Comparison of ENCODE assay signal across 8 cellular contexts in the genomic region with DNA sequence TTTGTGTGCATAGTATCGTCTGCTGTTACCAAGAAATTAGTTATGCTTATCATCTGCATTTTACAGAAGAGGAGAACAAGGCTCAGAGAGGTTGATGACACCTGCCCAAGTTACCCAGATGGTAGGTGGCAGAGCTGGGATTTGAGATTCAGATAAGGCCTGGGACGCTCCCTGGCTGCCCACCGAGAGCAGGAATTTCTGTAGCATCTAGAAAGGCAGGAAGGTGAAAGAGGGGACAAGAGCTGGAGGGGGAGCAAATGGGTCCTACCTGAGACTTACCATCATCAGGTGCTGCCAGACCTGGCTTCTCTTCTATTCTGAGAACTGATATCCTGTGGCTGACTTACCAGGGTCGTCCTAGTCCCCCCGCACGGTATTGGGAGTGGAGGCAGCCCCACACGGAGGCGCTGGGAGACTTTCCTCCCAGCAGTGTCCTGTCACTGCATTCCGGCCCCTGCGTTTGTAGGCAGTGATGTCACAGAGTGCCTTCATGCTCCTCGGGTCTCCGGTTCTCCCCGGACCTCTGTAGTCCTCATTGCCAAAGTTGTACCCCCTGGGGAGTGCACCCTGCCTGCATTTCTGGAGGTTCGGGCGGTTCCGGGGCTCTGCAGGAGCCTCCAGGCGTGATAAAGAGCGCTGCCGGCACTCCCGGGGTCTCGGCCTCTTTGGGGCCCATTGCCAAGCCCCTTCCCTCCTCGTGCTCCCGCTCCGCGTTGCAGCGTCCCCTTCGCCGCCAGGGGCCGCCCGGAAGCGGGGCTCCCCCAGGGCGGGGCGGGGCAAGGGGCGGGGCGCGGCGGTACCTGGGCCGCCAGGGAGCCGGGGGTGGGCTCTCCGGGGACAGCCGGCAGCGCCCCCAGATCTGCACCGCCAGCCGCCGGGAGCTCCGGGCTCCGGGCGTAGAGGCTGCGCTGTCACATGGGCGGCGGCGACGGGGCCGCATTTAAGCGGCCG. TPM values are rescaled to one million over a fixed set of nuclear protein-coding genes. Genes with fewer than 3 reads are reported as not detected.
DNase-seq lines count a peak whose midpoint lies in the region; ATAC-seq and TF ChIP-seq lines count a peak whose summit lies in the region.

CABP1 (plus strand) TSS at position 856 of the 951 bp plus-strand sequence; CDS start at position 916, 60 bp downstream.

- no peaks in the 10 kb centered on the region; the same call in 1 of the 2 replicates for H3K27me3 ChIP-seq in Caco-2 (replicated peaks; ENCODE audit: control insufficient read depth, insufficient read depth, low read length)

- peaks cover 7% of the 10 kb centered on the region for H3K4me1 Mint-ChIP-seq in Caco-2 (ENCODE audit: low read depth, unreplicated experiment)
- H3K4me1 Mint-ChIP-seq in activated CD4-positive, alpha-beta T cell treated with anti-CD3 and anti-CD28 coated beads for 36 hours: peaks cover 6% of the 10 kb centered on the region
- H3K4me1 Mint-ChIP-seq in naive B cell: peaks cover 6 to 17% (median 7%) of the 10 kb centered on the region in 3 donors

- peak; percentile 69 for ATAC-seq in GM21447 (IDR thresholded peaks at IDR 0.05; ENCODE audit: unreplicated experiment)
- ATAC-seq in activated CD4-positive, alpha-beta T cell treated with anti-CD3 and anti-CD28 coated beads for 36 hours: peak; percentile 86
- peak; percentile 79 to 85 for ATAC-seq in naive B cell (ENCODE audit: low read depth in 2 of 2)

- no peaks in the 10 kb centered on the region for H3K9me3 ChIP-seq in Caco-2

- intact Hi-C loops in Caco-2 (cut with micrococcal nuclease; ENCODE audit: unreplicated experiment): no loop called here
- intact Hi-C loops in activated CD4-positive, alpha-beta T cell treated with anti-CD3 and anti-CD28 coated beads for 36 hours (cut with DNase I, micrococcal nuclease): loop anchor here (2.0 to 10.0 kb wide), 4 partner anchors 47 to 475 kb away; partner anchors contain the start of gene MLEC (in 1 of the 2)

- peak within 1 kb of the TSS; percentile 71 for H3K4me3 Mint-ChIP-seq in Caco-2 (ENCODE audit: unreplicated experiment)
- peak within 1 kb of the TSS; percentile 63 for H3K4me3 Mint-ChIP-seq in activated CD4-positive, alpha-beta T cell treated with anti-CD3 and anti-CD28 coated beads for 36 hours
- H3K4me3 Mint-ChIP-seq in naive B cell: peak within 1 kb of the TSS; percentile 66 to 89 (median 80)

- H3K4me3 ChIP-seq in Caco-2 (ENCODE audit: low read depth, low read length) (peak within 1 kb of the TSS; percentile 57), coronary artery (peak within 1 kb of the TSS; percentile 68)

- POLR2A ChIA-PET in Caco-2 (lab: Charles Lee): no interaction called here
- POLR2A ChIA-PET in activated CD4-positive, alpha-beta T cell treated with anti-CD3 and anti-CD28 coated beads for 36 hours (lab: Charles Lee): interaction anchor here (0.5 to 0.7 kb wide), 2 partner anchors 8 to 48 kb away, joined by 3 read pairs; no protein-coding TSS in a partner anchor

- TF ChIP-seq CTCF in Caco-2 (IDR thresholded peaks at IDR 0.05; ENCODE audit: insufficient read depth in 1 of 2, low read depth in 1 of 2, low read length in 1 of 2, severe bottlenecking in 1 of 2, unreplicated experiment in 1 of 2) (peak; percentile 55 to 57), coronary artery (IDR thresholded peaks at IDR 0.05) (no peak)

- DNase-seq in Caco-2 (peak; percentile 65 to 85), LoVo (ENCODE audit: low spot score) (peak; percentile 75), coronary artery (ENCODE audit: low spot score) (no peak), naive B cell (peak; percentile 61), SIG-M5 treated with dmso at 0.1 percent for 504 hours (lab: John Stamatoyannopoulos, UW; ENCODE audit: unreplicated experiment) (no peak)
- peak; percentile 79 for DNase-seq in activated CD4-positive, alpha-beta T cell treated with anti-CD3 and anti-CD28 coated beads for 36 hours
- DNase-seq in stimulated activated naive CD4-positive, alpha-beta T cell treated with Interleukin-2 at 50 U/mL for 16 hours (lab: John Stamatoyannopoulos, UW): peak; percentile 66

- H3K9me3 Mint-ChIP-seq in Caco-2 (ENCODE audit: unreplicated experiment) (no peaks in the 10 kb centered on the region), naive B cell (no peaks in the 10 kb centered on the region)
- no peaks in the 10 kb centered on the region for H3K9me3 Mint-ChIP-seq in activated CD4-positive, alpha-beta T cell treated with anti-CD3 and anti-CD28 coated beads for 36 hours (ENCODE audit: low read depth)

- TSS peak; percentile 41 for BruUV-seq in Caco-2 (replicated peaks; lab: Mats Ljungman, UMichigan)

- peak within 1 kb of the TSS; percentile 33 for H3K27ac Mint-ChIP-seq in Caco-2 (ENCODE audit: unreplicated experiment)
- no peak within 1 kb of the TSS for H3K27ac Mint-ChIP-seq in activated CD4-positive, alpha-beta T cell treated with anti-CD3 and anti-CD28 coated beads for 36 hours
- peak within 1 kb of the TSS in 1 of 6 donors; percentile 24 for H3K27ac Mint-ChIP-seq in naive B cell

- no peak within 1 kb of the TSS for H3K27ac ChIP-seq in coronary artery

- peaks cover 8% of the 10 kb centered on the region for H3K4me1 ChIP-seq in Caco-2

- no peaks in the 10 kb centered on the region for H3K36me3 ChIP-seq in Caco-2 (ENCODE audit: control insufficient read depth, insufficient read depth, low read length)

- no peaks in the 10 kb centered on the region for H3K36me3 Mint-ChIP-seq in Caco-2 (ENCODE audit: insufficient read depth, unreplicated experiment)
- no peaks in the 10 kb centered on the region for H3K36me3 Mint-ChIP-seq in activated CD4-positive, alpha-beta T cell treated with anti-CD3 and anti-CD28 coated beads for 36 hours (ENCODE audit: low read depth)
- H3K36me3 Mint-ChIP-seq in naive B cell: no peaks in the 10 kb centered on the region

- H3K27me3 Mint-ChIP-seq in Caco-2 (ENCODE audit: insufficient read depth, unreplicated experiment): peaks cover 4% of the 10 kb centered on the region
- H3K27me3 Mint-ChIP-seq in activated CD4-positive, alpha-beta T cell treated with anti-CD3 and anti-CD28 coated beads for 36 hours: peaks cover 36% of the 10 kb centered on the region
- peaks cover 38 to 65% (median 47%) of the 10 kb centered on the region in 3 donors for H3K27me3 Mint-ChIP-seq in naive B cell

- CTCF ChIA-PET in Caco-2 (lab: Charles Lee): interaction anchor here (0.9 to 1.4 kb wide), 3 partner anchors 9 to 70 kb away, joined by 3 to 11 read pairs (median 5); partner anchors contain the start of genes POP5 and UNC119B
- CTCF ChIA-PET in activated CD4-positive, alpha-beta T cell treated with anti-CD3 and anti-CD28 coated beads for 36 hours (lab: Charles Lee): interaction anchor here (0.5 to 2.0 kb wide), 6 partner anchors 9 to 331 kb away, joined by 3 to 8 read pairs (median 4); partner anchors contain the start of gene POP5

RNA-seq across cellular contexts. Expression of gene CABP1, which starts in this region (rescaled TPM):
- 0.95 and 1.0 TPM in 2 replicates for total RNA-seq in Caco-2 (2022)
- under 1 TPM; 0.73 to 0.90 TPM for total RNA-seq in activated CD4-positive, alpha-beta T cell treated with anti-CD3 and anti-CD28 coated beads for 36 hours
- not detected for polyA plus RNA-seq in naive B cell (ENCODE audit: low read depth in 6 of 6)

Comparison
In these comparisons a context has a peak if more than half of its experiments do, and no peak if none do; other contexts are left out.
1. Peak in DNase-seq and ATAC-seq in activated CD4-positive, alpha-beta T cell treated with anti-CD3 and anti-CD28 coated beads for 36 hours; RNA of the gene not detected or under 1 TPM.
2. Peak in DNase-seq and ATAC-seq in naive B cell; RNA of the gene not detected or under 1 TPM.
3. DNase-seq: peak in Caco-2 (2 of 2), LoVo (single experiment) and stimulated activated naive CD4-positive, alpha-beta T cell treated with Interleukin-2 at 50 U/mL for 16 hours (single experiment); none in coronary artery (single experiment) and SIG-M5 treated with dmso at 0.1 percent for 504 hours (single experiment).
4. Peak in every context shown above with its lines, with median percentiles within 50 percentile points of each other: H3K4me3 Mint-ChIP-seq and ATAC-seq.